Comparison of ENCODE assay signal across 14 cellular contexts in genomic region chr12:17076335-17076734, GRCh38.
DNase-seq lines count a peak whose midpoint lies in the region; ATAC-seq and TF ChIP-seq lines count a peak whose summit lies in the region.
"Had no signal": no experiment of that assay in that cellular context is flagged by ENCODE, and none has a peak within 500 bp of the region (broad histone marks: within the 10 kb centered on the region; RNA-seq: fewer than 3 reads in every experiment).

No MANE protein-coding gene starts in this region.

- no peaks in the 10 kb centered on the region for H3K36me3 Mint-ChIP-seq in GM23338 (ENCODE audit: low read depth)

- peaks cover 11% of the 10 kb centered on the region for H3K4me1 Mint-ChIP-seq in GM23338
- H3K4me1 Mint-ChIP-seq: activated CD4-positive, alpha-beta memory T cell treated with anti-CD3 and anti-CD28 coated beads, Interleukin-2, amount 10 ng/mL, durations not matched to agents 7 days and 5 days had no signal

- no peaks in the 10 kb centered on the region; the same call in 1 of the 3 replicates for H3K9me3 Mint-ChIP-seq in GM23338

- no peak overlapping the region for H2AFZ ChIP-seq in GM23338

- no peak overlapping the region for H3K27ac ChIP-seq in GM23338 (ENCODE audit: low read depth)
- no peak overlapping the region for H3K27ac ChIP-seq in RWPE1
- H3K27ac ChIP-seq: BLaER1 treated with 17β-estradiol and CSF1 and Interleukin-3, amounts not matched to agents 10 nM and 100 nM; colonic mucosa had no signal

- H4K20me1 ChIP-seq in GM23338 (replicated peaks; ENCODE audit: insufficient read depth), result no peaks in the 10 kb centered on the region
- H4K20me1 ChIP-seq: BLaER1 treated with 17β-estradiol and CSF1 and Interleukin-3, amounts not matched to agents 10 nM and 100 nM had no signal

- TF ChIP-seq CTCF in GM23338 (conservative IDR thresholded peaks at IDR 0.05; ENCODE audit: low read depth in 2 of 2) (no peak), RWPE1 (conservative IDR thresholded peaks at IDR 0.05; ENCODE audit: low read depth) (no peak), mucosa of descending colon (IDR thresholded peaks at IDR 0.05) (no peak)

- POLR2A ChIA-PET in RWPE1 (lab: Yijun Ruan, JAX; ENCODE audit: low non-redundant PET), result no interaction called here

- CTCF ChIA-PET in RWPE1 (lab: Yijun Ruan, JAX), result no interaction called here

- H3K4me3 Mint-ChIP-seq in GM23338, result no peak overlapping the region
- H3K4me3 Mint-ChIP-seq: activated CD4-positive, alpha-beta memory T cell treated with anti-CD3 and anti-CD28 coated beads, Interleukin-2, amount 10 ng/mL, durations not matched to agents 7 days and 5 days had no signal

- intact Hi-C loops in mucosa of descending colon (cut with DNase I, micrococcal nuclease), result no loop called here

- ATAC-seq in GM23338 (no peak), HG03039 (IDR thresholded peaks at IDR 0.05; ENCODE audit: unreplicated experiment) (no peak), HG03432 (IDR thresholded peaks at IDR 0.05; ENCODE audit: unreplicated experiment) (no peak), mucosa of descending colon (no peak)
- ATAC-seq: GM12878, left colon had no signal

- H3K4me1 ChIP-seq in GM23338 (ENCODE audit: insufficient read depth), result no peaks in the 10 kb centered on the region
- no peaks in the 10 kb centered on the region for H3K4me1 ChIP-seq in mucosa of descending colon (ENCODE audit: low read depth)
- H3K4me1 ChIP-seq: BLaER1 treated with 17β-estradiol and CSF1 and Interleukin-3, amounts not matched to agents 10 nM and 100 nM; colonic mucosa had no signal

- H3K27ac Mint-ChIP-seq in GM23338, result no peak overlapping the region
- H3K27ac Mint-ChIP-seq: activated CD4-positive, alpha-beta memory T cell treated with anti-CD3 and anti-CD28 coated beads, Interleukin-2, amount 10 ng/mL, durations not matched to agents 7 days and 5 days had no signal

- DNase-seq in GM23338 (ENCODE audit: low spot score) (peak; percentile 7), NCI-H1694 (lab: John Stamatoyannopoulos, UW) (peak; percentile 73), RWPE1 (ENCODE audit: low spot score) (peak; percentile 32), non-pigmented ciliary epithelial cell (ENCODE audit: low read depth) (peak; percentile 3), mucosa of descending colon (no peak)
- DNase-seq: activated CD4-positive, alpha-beta memory T cell treated with anti-CD3 and anti-CD28 coated beads, Interleukin-2, amount 10 ng/mL, durations not matched to agents 7 days and 5 days; colonic mucosa; left colon; NCI-H524 treated with DMSO at 0.1 percent for 48 hours; substantia nigra had no signal

- H3K9me2 ChIP-seq in GM23338 (ENCODE audit: insufficient read depth), result no peaks in the 10 kb centered on the region

- H3K79me2 ChIP-seq in GM23338 (replicated peaks; ENCODE audit: insufficient read depth), result no peaks in the 10 kb centered on the region

- H3K27me3 ChIP-seq in GM23338 (ENCODE audit: insufficient read depth), result no peaks in the 10 kb centered on the region
- H3K27me3 ChIP-seq: BLaER1 treated with 17β-estradiol and CSF1 and Interleukin-3, amounts not matched to agents 10 nM and 100 nM; colonic mucosa had no signal

- H3K27me3 Mint-ChIP-seq in GM23338 (ENCODE audit: insufficient read depth, low read depth, poor library complexity), result peaks cover 1% of the 10 kb centered on the region
- H3K27me3 Mint-ChIP-seq: activated CD4-positive, alpha-beta memory T cell treated with anti-CD3 and anti-CD28 coated beads, Interleukin-2, amount 10 ng/mL, durations not matched to agents 7 days and 5 days had no signal

- no peak overlapping the region for H3K4me2 ChIP-seq in GM23338
- H3K4me2 ChIP-seq: BLaER1 treated with 17β-estradiol and CSF1 and Interleukin-3, amounts not matched to agents 10 nM and 100 nM had no signal

- H3K36me3 ChIP-seq in GM23338 (ENCODE audit: insufficient read depth), result no peaks in the 10 kb centered on the region
- no peaks in the 10 kb centered on the region for H3K36me3 ChIP-seq in mucosa of descending colon (ENCODE audit: low read depth)
- H3K36me3 ChIP-seq: BLaER1 treated with 17β-estradiol and CSF1 and Interleukin-3, amounts not matched to agents 10 nM and 100 nM; colonic mucosa had no signal

- H3K4me3 ChIP-seq in GM23338, result no peak overlapping the region
- H3K4me3 ChIP-seq in mucosa of descending colon, result no peak overlapping the region
- H3K4me3 ChIP-seq: BLaER1 treated with 17β-estradiol and CSF1 and Interleukin-3, amounts not matched to agents 10 nM and 100 nM; colonic mucosa; GM12878 had no signal

- no peaks in the 10 kb centered on the region for H3F3A ChIP-seq in GM23338 (replicated peaks; ENCODE audit: low read depth)

- H3K9me3 ChIP-seq in mucosa of descending colon, result no peaks in the 10 kb centered on the region
- H3K9me3 ChIP-seq: BLaER1 treated with 17β-estradiol and CSF1 and Interleukin-3, amounts not matched to agents 10 nM and 100 nM; colonic mucosa had no signal

TF ChIP-seq in GM23338, 12 proteins besides CTCF, POLR2A, EP300 and RAD21:
- TF ChIP-seq ZNF114 (CRISPR knock-in tag; IDR thresholded peaks at IDR 0.05), result no peak
- no peak for TF ChIP-seq EZH2 (IDR thresholded peaks at IDR 0.05; ENCODE audit: low read depth, unreplicated experiment)

Comparison
In these comparisons a context has a peak if more than half of its experiments do, and no peak if none do; other contexts are left out.
1. DNase-seq: peak in GM23338 (single experiment), NCI-H1694 (single experiment), RWPE1 (single experiment) and non-pigmented ciliary epithelial cell (single experiment); none in mucosa of descending colon (0 of 3).